27 cellular contexts compared by ENCODE assay signal in the genomic region with DNA sequence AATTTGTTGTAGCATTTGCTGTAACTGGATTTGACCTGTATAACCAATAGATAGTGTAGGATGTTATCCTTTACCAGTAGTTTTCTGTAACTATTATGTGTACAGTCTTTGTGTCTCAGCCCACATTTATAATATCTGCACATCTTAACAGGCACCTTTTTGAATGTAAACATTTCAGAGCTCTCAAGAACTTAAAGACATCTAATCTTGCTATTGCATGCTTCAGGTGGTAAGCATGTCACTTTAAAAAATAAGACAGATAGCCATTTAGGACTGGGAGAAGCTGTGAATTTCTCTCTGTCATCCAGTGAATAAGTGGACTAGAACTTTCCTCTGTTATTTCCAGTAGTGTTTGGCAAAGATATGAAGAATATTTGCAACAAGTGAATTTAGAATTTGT. TPM values are rescaled to one million over a fixed set of nuclear protein-coding genes. Genes with fewer than 3 reads are reported as not detected.
"Had no signal": no experiment of that assay in that cellular context is flagged by ENCODE, and none has a peak within 500 bp of the region (broad histone marks: within the 10 kb centered on the region; RNA-seq: fewer than 3 reads in every experiment).

No MANE protein-coding gene starts in this region.

- H3K4me3 ChIP-seq: coronary artery, dorsolateral prefrontal cortex, esophagus muscularis mucosa, esophagus squamous epithelium, gastrocnemius medialis, gastroesophageal sphincter, heart left ventricle, heart right ventricle, hepatocyte had no signal

- H3K27ac ChIP-seq: coronary artery, dorsolateral prefrontal cortex, epithelial cell of prostate, esophagus muscularis mucosa, esophagus squamous epithelium, foreskin keratinocyte, gastrocnemius medialis, gastroesophageal sphincter, heart left ventricle, heart right ventricle, hepatocyte had no signal

- H3K36me3 ChIP-seq: esophagus muscularis mucosa, esophagus squamous epithelium, gastrocnemius medialis, gastroesophageal sphincter, heart left ventricle, heart right ventricle had no signal

- H3K4me2 ChIP-seq: hepatocyte had no signal

- H3K79me2 ChIP-seq: hepatocyte had no signal

- H2AFZ ChIP-seq: hepatocyte had no signal

- DNase-seq: cortex of kidney; dermis blood vessel endothelial cell; dorsolateral prefrontal cortex; effector CD4-positive, alpha-beta T cell; effector CD8-positive, alpha-beta T cell; effector memory CD4-positive, alpha-beta T cell; effector memory CD8-positive, alpha-beta T cell; endodermal cell; esophagus squamous epithelium; foreskin fibroblast; foreskin keratinocyte; foreskin melanocyte; gastrocnemius medialis; glutamatergic neuron; head of caudate nucleus; heart left ventricle; heart right ventricle; hippocampal formation had no signal

- H3K4me1 ChIP-seq: esophagus squamous epithelium, foreskin keratinocyte, gastrocnemius medialis, heart left ventricle, heart right ventricle had no signal

- H3K27me3 ChIP-seq: dorsolateral prefrontal cortex, esophagus muscularis mucosa, esophagus squamous epithelium, foreskin keratinocyte, gastrocnemius medialis, gastroesophageal sphincter, heart left ventricle, heart right ventricle, hepatocyte had no signal

- ATAC-seq: effector memory CD8-positive, alpha-beta T cell; esophagus mucosa; foreskin keratinocyte; gastrocnemius medialis; gastroesophageal sphincter; heart left ventricle; heart right ventricle had no signal

- FAIRE-seq: endothelial cell of umbilical vein had no signal

- H3K9me3 ChIP-seq: esophagus muscularis mucosa, esophagus squamous epithelium, gastrocnemius medialis, gastroesophageal sphincter, heart left ventricle, heart right ventricle had no signal

RNA-seq across cellular contexts. Expression of a gene that starts 22.6 kb away (rescaled TPM):
- total RNA-seq: epithelial cell of proximal tubule had no signal
- polyA plus RNA-seq: fibroblast of lung, foreskin keratinocyte, hepatocyte had no signal
